22 cellular contexts compared by ENCODE assay signal in genomic region chr4:5554376-5554775, GRCh38.
"Had no signal": no experiment of that assay in that cellular context is flagged by ENCODE, and none has a peak within 500 bp of the region (broad histone marks: within the 10 kb centered on the region; RNA-seq: fewer than 3 reads in every experiment).

No MANE protein-coding gene starts in this region.

- H3K9me3 ChIP-seq: colonic mucosa, ovary, prostate gland had no signal

- H3K4me1 ChIP-seq: breast epithelium, colonic mucosa, left ventricle myocardium inferior, prostate gland, right atrium auricular region, upper lobe of right lung had no signal

- H3K4me3 ChIP-seq: breast epithelium, colonic mucosa, left ventricle myocardium inferior, ovary, prostate gland, right atrium auricular region, upper lobe of right lung had no signal

- ATAC-seq: activated T-helper 17 cell treated with anti-CD3 and anti-CD28 coated beads, Interleukin-2, amount 50 U/mL, for 72 hours; naive thymus-derived CD8-positive, alpha-beta T cell; stimulated activated naive CD8-positive, alpha-beta T cell treated with anti-CD3 and anti-CD28 coated beads, Interleukin-15, Interleukin-2, amounts not matched to agents 100 U/mL and 50 U/mL, for 24 hours; upper lobe of right lung had no signal

- FAIRE-seq: endometrium had no signal

- H3K4me1 Mint-ChIP-seq: activated naive CD8-positive, alpha-beta T cell treated with anti-CD3 and anti-CD28 coated beads for 36 hours; activated T-helper 17 cell treated with anti-CD3 and anti-CD28 coated beads, Interleukin-2, amount 50 U/mL, for 72 hours; central memory CD8-positive, alpha-beta T cell; mesothelial cell of epicardium; naive thymus-derived CD8-positive, alpha-beta T cell had no signal

- H3K27ac ChIP-seq: breast epithelium, colonic mucosa, left ventricle myocardium inferior, ovary, prostate gland, right atrium auricular region, upper lobe of right lung had no signal

- H3K27ac Mint-ChIP-seq: activated naive CD8-positive, alpha-beta T cell treated with anti-CD3 and anti-CD28 coated beads for 36 hours; activated T-cell treated with anti-CD3 and anti-CD28 coated beads, Interleukin-2, amount 50 U/mL, for 24 hours; activated T-helper 17 cell treated with anti-CD3 and anti-CD28 coated beads, Interleukin-2, amount 50 U/mL, for 72 hours; mesothelial cell of epicardium; naive thymus-derived CD8-positive, alpha-beta T cell had no signal

- H3K27me3 ChIP-seq: breast epithelium, colonic mucosa, ovary, right atrium auricular region, upper lobe of right lung had no signal

- H3K27me3 Mint-ChIP-seq: activated naive CD8-positive, alpha-beta T cell treated with anti-CD3 and anti-CD28 coated beads for 36 hours; activated T-cell treated with anti-CD3 and anti-CD28 coated beads, Interleukin-2, amount 50 U/mL, for 24 hours; activated T-helper 17 cell treated with anti-CD3 and anti-CD28 coated beads, Interleukin-2, amount 50 U/mL, for 72 hours had no signal

- H3K36me3 ChIP-seq: breast epithelium, colonic mucosa, ovary, prostate gland, right atrium auricular region, upper lobe of right lung had no signal

- DNase-seq: activated CD4-positive, alpha-beta T cell treated with anti-CD3 and anti-CD28 coated beads for 1 hour; activated CD4-positive, alpha-beta T cell treated with anti-CD3 and anti-CD28 coated beads, Interleukin-2, amount 50 U/mL, for 1 hour; activated naive CD4-positive, alpha-beta T cell; activated naive CD8-positive, alpha-beta T cell treated with anti-CD3 and anti-CD28 coated beads for 36 hours; activated T-cell treated with anti-CD3 and anti-CD28 coated beads, Interleukin-2, amount 50 U/mL, for 24 hours; amniotic stem cell; colonic mucosa; foreskin melanocyte; left ventricle myocardium inferior; naive thymus-derived CD8-positive, alpha-beta T cell; ovary; stimulated activated CD4-positive, alpha-beta T cell treated with anti-CD3 and anti-CD28 coated beads, Interleukin-12 subunit alpha, Interleukin-12 subunit beta, amount 100 ng/mL, for 4 hours; stimulated activated CD4-positive, alpha-beta T cell treated with anti-CD3 and anti-CD28 coated beads, Interleukin-4, amount 100 ng/mL, for 4 hours; stimulated activated naive CD8-positive, alpha-beta T cell treated with anti-CD3 and anti-CD28 coated beads, Interleukin-15, Interleukin-2, amounts not matched to agents 100 U/mL and 50 U/mL, for 24 hours; upper lobe of right lung had no signal

- H3K4me3 Mint-ChIP-seq: activated naive CD8-positive, alpha-beta T cell treated with anti-CD3 and anti-CD28 coated beads for 36 hours; activated T-cell treated with anti-CD3 and anti-CD28 coated beads, Interleukin-2, amount 50 U/mL, for 24 hours; activated T-helper 17 cell treated with anti-CD3 and anti-CD28 coated beads, Interleukin-2, amount 50 U/mL, for 72 hours; central memory CD8-positive, alpha-beta T cell; mesothelial cell of epicardium; naive thymus-derived CD8-positive, alpha-beta T cell had no signal

- H3K36me3 Mint-ChIP-seq: activated naive CD8-positive, alpha-beta T cell treated with anti-CD3 and anti-CD28 coated beads for 36 hours had no signal
